ENCODE assay signal across 8 cellular contexts in the genomic region with DNA sequence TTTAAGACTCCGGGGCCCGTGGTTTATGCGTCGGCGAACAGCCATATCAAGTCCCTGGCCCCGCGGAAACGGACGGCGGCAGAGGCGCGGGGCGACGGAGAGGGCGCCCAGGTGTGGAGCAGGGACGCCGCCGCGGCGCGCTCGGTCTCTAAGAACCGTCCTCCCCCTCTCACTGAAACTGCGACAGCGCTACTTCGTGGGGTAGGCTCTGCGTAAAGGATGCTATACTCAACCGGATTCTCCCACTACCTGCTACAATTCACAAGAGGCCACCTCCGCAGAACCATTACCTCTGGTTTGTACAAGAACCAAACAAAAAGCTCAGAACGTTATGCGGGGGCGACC. TPM values are rescaled to one million over a fixed set of nuclear protein-coding genes. Genes with fewer than 3 reads are reported as not detected.
DNase-seq lines count a peak whose midpoint lies in the region; ATAC-seq and TF ChIP-seq lines count a peak whose summit lies in the region.

No MANE protein-coding gene starts in this region.

- H3K9me3 ChIP-seq in endocrine pancreas (ENCODE audit: control insufficient read depth, low read length) (no peaks in the 10 kb centered on the region), muscle layer of colon (ENCODE audit: low read length) (no peaks in the 10 kb centered on the region)

- H3K27me3 Mint-ChIP-seq in activated CD4-positive, alpha-beta T cell treated with anti-CD3 and anti-CD28 coated beads, Interleukin-2, amount 10 ng/mL, durations not matched to agents 7 days and 5 days, result no peaks in the 10 kb centered on the region
- H3K27me3 Mint-ChIP-seq in type B pancreatic cell, result no peaks in the 10 kb centered on the region

- peak; percentile 35 for ATAC-seq in GM21737 (IDR thresholded peaks at IDR 0.05; ENCODE audit: unreplicated experiment)

- CTCF ChIA-PET in activated CD4-positive, alpha-beta T cell treated with anti-CD3 and anti-CD28 coated beads, Interleukin-2, amount 10 ng/mL, durations not matched to agents 7 days and 5 days (lab: Charles Lee), result no interaction called here

- H3K27me3 ChIP-seq in KMS-11 (ENCODE audit: insufficient read depth, low read depth), result no peaks in the 10 kb centered on the region
- no peaks in the 10 kb centered on the region for H3K27me3 ChIP-seq in endocrine pancreas (ENCODE audit: control insufficient read depth, insufficient read depth, low read length)
- no peaks in the 10 kb centered on the region for H3K27me3 ChIP-seq in muscle layer of colon (ENCODE audit: control insufficient read depth in 1 of 2, insufficient read depth in 2 of 2, low read length in 2 of 2)

- no peak overlapping the region for H3K4me3 ChIP-seq in KMS-11 (IDR thresholded peaks at IDR 0.05; ENCODE audit: insufficient read depth, low read depth, low read length)
- peak overlapping the region; percentile 74 for H3K4me3 ChIP-seq in endocrine pancreas (ENCODE audit: control insufficient read depth, insufficient read depth, low read length)
- H3K4me3 ChIP-seq in muscle layer of colon (ENCODE audit: low read depth in 1 of 2, low read length in 2 of 2), result peak overlapping the region; percentile 91 to 95

- no peaks in the 10 kb centered on the region for H4K20me1 ChIP-seq in KMS-11 (ENCODE audit: insufficient read depth)

- H3K27ac Mint-ChIP-seq in activated CD4-positive, alpha-beta T cell treated with anti-CD3 and anti-CD28 coated beads, Interleukin-2, amount 10 ng/mL, durations not matched to agents 7 days and 5 days, result peak overlapping the region; percentile 91
- peak overlapping the region; percentile 93 for H3K27ac Mint-ChIP-seq in type B pancreatic cell

- H3K4me1 ChIP-seq in KMS-11 (ENCODE audit: low read depth, poor library complexity, severe bottlenecking) (no peaks in the 10 kb centered on the region), endocrine pancreas (ENCODE audit: control insufficient read depth, insufficient read depth, low read length) (no peaks in the 10 kb centered on the region), muscle layer of colon (ENCODE audit: insufficient read depth, low read length) (peaks cover 18% of the 10 kb centered on the region)

- peak overlapping the region; percentile 51; the same call in 1 of the 2 replicates for H3K4me2 ChIP-seq in KMS-11

- no peaks in the 10 kb centered on the region for H3K36me3 ChIP-seq in KMS-11 (ENCODE audit: insufficient read depth)
- H3K36me3 ChIP-seq in endocrine pancreas (ENCODE audit: control insufficient read depth, insufficient read depth, low read length), result peaks cover 4% of the 10 kb centered on the region
- no peaks in the 10 kb centered on the region for H3K36me3 ChIP-seq in muscle layer of colon (ENCODE audit: insufficient read depth, low read length)

- H2AFZ ChIP-seq in KMS-11 (ENCODE audit: low read depth), result peak overlapping the region; percentile 82

- no peaks in the 10 kb centered on the region for H3K9me3 Mint-ChIP-seq in activated CD4-positive, alpha-beta T cell treated with anti-CD3 and anti-CD28 coated beads, Interleukin-2, amount 10 ng/mL, durations not matched to agents 7 days and 5 days
- H3K9me3 Mint-ChIP-seq in type B pancreatic cell, result no peaks in the 10 kb centered on the region

- TF ChIP-seq CTCF in KMS-11 (conservative IDR thresholded peaks at IDR 0.05; ENCODE audit: low read depth, low read length), result no peak
- TF ChIP-seq CTCF in type B pancreatic cell (conservative IDR thresholded peaks at IDR 0.05), result no peak

- H3K4me1 Mint-ChIP-seq in activated CD4-positive, alpha-beta T cell treated with anti-CD3 and anti-CD28 coated beads, Interleukin-2, amount 10 ng/mL, durations not matched to agents 7 days and 5 days, result peaks cover 17% of the 10 kb centered on the region
- H3K4me1 Mint-ChIP-seq in type B pancreatic cell (ENCODE audit: unreplicated experiment), result peaks cover 18% of the 10 kb centered on the region

- peak overlapping the region; percentile 33; the same call in 1 of the 2 replicates for H3K27ac ChIP-seq in KMS-11
- peak overlapping the region; percentile 97 for H3K27ac ChIP-seq in muscle layer of colon (ENCODE audit: low read depth, low read length)

- DNase-seq in DMS79 treated with DMSO at 0.1 percent for 48 hours (lab: John Stamatoyannopoulos, UW) (peak; percentile 51), DMS79 (lab: John Stamatoyannopoulos, UW) (no peak), type B pancreatic cell (ENCODE audit: extremely low spot score, unreplicated experiment) (no peak)
- DNase-seq in activated CD4-positive, alpha-beta T cell treated with anti-CD3 and anti-CD28 coated beads, Interleukin-2, amount 10 ng/mL, durations not matched to agents 7 days and 5 days, result peak; percentile 47

- peak overlapping the region; percentile 39; the same call in 1 of the 2 replicates for H3K9ac ChIP-seq in KMS-11
- peak overlapping the region; percentile 78 for H3K9ac ChIP-seq in endocrine pancreas (ENCODE audit: control insufficient read depth, insufficient read depth, low read length)
- peak overlapping the region; percentile 49 for H3K9ac ChIP-seq in muscle layer of colon (ENCODE audit: low read length)

- POLR2A ChIA-PET in activated CD4-positive, alpha-beta T cell treated with anti-CD3 and anti-CD28 coated beads, Interleukin-2, amount 10 ng/mL, durations not matched to agents 7 days and 5 days (lab: Charles Lee), result no interaction called here

- H3K79me2 ChIP-seq in KMS-11 (ENCODE audit: insufficient read depth, low read depth), result no peaks in the 10 kb centered on the region

- H3K36me3 Mint-ChIP-seq in activated CD4-positive, alpha-beta T cell treated with anti-CD3 and anti-CD28 coated beads, Interleukin-2, amount 10 ng/mL, durations not matched to agents 7 days and 5 days (ENCODE audit: low read depth), result peaks cover 8% of the 10 kb centered on the region
- H3K36me3 Mint-ChIP-seq in type B pancreatic cell, result peaks cover 10% of the 10 kb centered on the region

- H3K4me3 Mint-ChIP-seq in activated CD4-positive, alpha-beta T cell treated with anti-CD3 and anti-CD28 coated beads, Interleukin-2, amount 10 ng/mL, durations not matched to agents 7 days and 5 days, result peak overlapping the region; percentile 89
- H3K4me3 Mint-ChIP-seq in type B pancreatic cell, result peak overlapping the region; percentile 93

RNA-seq across cellular contexts. Expression of a gene that starts 0.4 kb away (rescaled TPM):
- total RNA-seq in activated CD4-positive, alpha-beta T cell treated with anti-CD3 and anti-CD28 coated beads, Interleukin-2, amount 10 ng/mL, durations not matched to agents 7 days and 5 days, result 10 to 100 TPM; 11.7 to 16.8 TPM
- total RNA-seq in type B pancreatic cell (ENCODE audit: low replicate concordance), result 31.1 and 47.6 TPM in 2 replicates

RNA-seq across cellular contexts. Expression of a gene that starts 37.5 kb away (rescaled TPM):
- 10 to 100 TPM; 79.6 to 93.0 TPM for total RNA-seq in activated CD4-positive, alpha-beta T cell treated with anti-CD3 and anti-CD28 coated beads, Interleukin-2, amount 10 ng/mL, durations not matched to agents 7 days and 5 days
- 133 and 191 TPM in 2 replicates for total RNA-seq in type B pancreatic cell (ENCODE audit: low replicate concordance)

RNA-seq across cellular contexts. Expression of a gene that starts 49.5 kb away (rescaled TPM):
- 10 to 100 TPM; 86.4 to 92.9 TPM for total RNA-seq in activated CD4-positive, alpha-beta T cell treated with anti-CD3 and anti-CD28 coated beads, Interleukin-2, amount 10 ng/mL, durations not matched to agents 7 days and 5 days
- 105 and 114 TPM in 2 replicates for total RNA-seq in type B pancreatic cell (ENCODE audit: low replicate concordance)

RNA-seq across cellular contexts. Expression of a gene that starts 51.5 kb away (rescaled TPM):
- total RNA-seq in activated CD4-positive, alpha-beta T cell treated with anti-CD3 and anti-CD28 coated beads, Interleukin-2, amount 10 ng/mL, durations not matched to agents 7 days and 5 days, result 10 to 100 TPM; 86.2 to 87.7 TPM
- total RNA-seq in type B pancreatic cell (ENCODE audit: low replicate concordance), result 169 and 211 TPM in 2 replicates

Comparison
In these comparisons a context has a peak if more than half of its experiments do, and no peak if none do; other contexts are left out.
1. DNase-seq: peak in DMS79 treated with DMSO at 0.1 percent for 48 hours (single experiment) and activated CD4-positive, alpha-beta T cell treated with anti-CD3 and anti-CD28 coated beads, Interleukin-2, amount 10 ng/mL, durations not matched to agents 7 days and 5 days (single experiment); none in DMS79 (single experiment) and type B pancreatic cell (single experiment).
2. Peak in every context shown above with its lines, with median percentiles within 50 percentile points of each other: H3K9ac ChIP-seq.